ENCODE assay signal across 13 cellular contexts in genomic region chr12:5379737-5380496, GRCh38. TPM values are rescaled to one million over a fixed set of nuclear protein-coding genes. Genes with fewer than 3 reads are reported as not detected.
DNase-seq lines count a peak whose midpoint lies in the region; ATAC-seq and TF ChIP-seq lines count a peak whose summit lies in the region.
"Had no signal": no experiment of that assay in that cellular context is flagged by ENCODE, and none has a peak within 500 bp of the region (broad histone marks: within the 10 kb centered on the region; RNA-seq: fewer than 3 reads in every experiment).

No MANE protein-coding gene starts in this region.

- H3K4me3 Mint-ChIP-seq in stimulated activated memory B cell treated with anti-CD40 and anti-IgM and Interleukin-4, amounts not matched to agents 10 μg/mL and 1 μg/mL and 100 μg/mL, for 72 hours, result no peak overlapping the region
- H3K4me3 Mint-ChIP-seq in endothelial cell (ENCODE audit: unreplicated experiment), result no peak overlapping the region
- H3K4me3 Mint-ChIP-seq: activated naive CD4-positive, alpha-beta T cell treated with anti-CD3 and anti-CD28 coated beads for 36 hours had no signal

- ATAC-seq in stimulated activated memory B cell treated with anti-CD40 and anti-IgM and Interleukin-4, amounts not matched to agents 10 μg/mL and 1 μg/mL and 100 μg/mL, for 72 hours, result peak; percentile 65

- H3K4me3 ChIP-seq in epithelial cell of esophagus (ENCODE audit: low read length) (no peak overlapping the region), stomach (no peak overlapping the region)
- H3K4me3 ChIP-seq: spleen had no signal

- intact Hi-C loops in stomach (cut with DNase I; ENCODE audit: low total_unique reads), result no loop called here

- H3K27ac ChIP-seq in stomach, result no peak overlapping the region
- H3K27ac ChIP-seq: brain microvascular endothelial cell, spleen had no signal

- no peak overlapping the region for H3K27ac Mint-ChIP-seq in stimulated activated memory B cell treated with anti-CD40 and anti-IgM and Interleukin-4, amounts not matched to agents 10 μg/mL and 1 μg/mL and 100 μg/mL, for 72 hours
- H3K27ac Mint-ChIP-seq in endothelial cell (ENCODE audit: unreplicated experiment), result no peak overlapping the region
- H3K27ac Mint-ChIP-seq: activated naive CD4-positive, alpha-beta T cell treated with anti-CD3 and anti-CD28 coated beads for 36 hours had no signal

- WGBS in stomach, 5 donors, result 74 to 80% (median 77%) methylated on average over 8 to 10 of the region's 10 CpGs

- no peaks in the 10 kb centered on the region for H3K4me1 ChIP-seq in stomach
- H3K4me1 ChIP-seq: spleen had no signal

- DNase-seq in H4 (ENCODE audit: low spot score), result peak; percentile 19
- peak; percentile 19 for DNase-seq in NCI-H2196 treated with DMSO at 0.1 percent for 48 hours (lab: John Stamatoyannopoulos, UW; ENCODE audit: unreplicated experiment)
- DNase-seq in epithelial cell of esophagus (ENCODE audit: low read depth), result peak; percentile 50
- no peak for DNase-seq in stomach
- DNase-seq in endothelial cell (ENCODE audit: low spot score), result no peak
- DNase-seq in NCI-H1092 treated with DMSO at 0.1 percent for 48 hours (lab: John Stamatoyannopoulos, UW), result no peak
- DNase-seq: activated naive CD4-positive, alpha-beta T cell treated with anti-CD3 and anti-CD28 coated beads for 36 hours; brain microvascular endothelial cell; effector CD8-positive, alpha-beta T cell; mesendoderm; spleen had no signal

- H3K9me3 ChIP-seq in stomach, result no peaks in the 10 kb centered on the region
- H3K9me3 ChIP-seq: spleen had no signal

- no peaks in the 10 kb centered on the region for H3K36me3 ChIP-seq in stomach
- H3K36me3 ChIP-seq: brain microvascular endothelial cell, spleen had no signal

- H3K4me1 Mint-ChIP-seq in stimulated activated memory B cell treated with anti-CD40 and anti-IgM and Interleukin-4, amounts not matched to agents 10 μg/mL and 1 μg/mL and 100 μg/mL, for 72 hours, result no peaks in the 10 kb centered on the region
- H3K4me1 Mint-ChIP-seq in endothelial cell (ENCODE audit: unreplicated experiment), result no peaks in the 10 kb centered on the region

- H3K9me3 Mint-ChIP-seq in stimulated activated memory B cell treated with anti-CD40 and anti-IgM and Interleukin-4, amounts not matched to agents 10 μg/mL and 1 μg/mL and 100 μg/mL, for 72 hours, result no peaks in the 10 kb centered on the region
- no peaks in the 10 kb centered on the region for H3K9me3 Mint-ChIP-seq in endothelial cell (ENCODE audit: unreplicated experiment)
- H3K9me3 Mint-ChIP-seq: activated naive CD4-positive, alpha-beta T cell treated with anti-CD3 and anti-CD28 coated beads for 36 hours had no signal

- no peaks in the 10 kb centered on the region for H3K27me3 ChIP-seq in stomach
- H3K27me3 ChIP-seq: brain microvascular endothelial cell, spleen had no signal

- no peaks in the 10 kb centered on the region for H3K36me3 Mint-ChIP-seq in stimulated activated memory B cell treated with anti-CD40 and anti-IgM and Interleukin-4, amounts not matched to agents 10 μg/mL and 1 μg/mL and 100 μg/mL, for 72 hours
- no peaks in the 10 kb centered on the region for H3K36me3 Mint-ChIP-seq in endothelial cell (ENCODE audit: low read depth, unreplicated experiment)

- no peak for TF ChIP-seq EP300 in stomach (IDR thresholded peaks at IDR 0.05)

- no peak for TF ChIP-seq POLR2A in stomach (IDR thresholded peaks at IDR 0.05)

- TF ChIP-seq CTCF in epithelial cell of esophagus (IDR thresholded peaks at IDR 0.05; ENCODE audit: insufficient read depth, low read depth, low read length, missing control alignments) (no peak), stomach (IDR thresholded peaks at IDR 0.05) (no peak), endothelial cell (IDR thresholded peaks at IDR 0.05; ENCODE audit: unreplicated experiment) (no peak)

- no peaks in the 10 kb centered on the region for H3K27me3 Mint-ChIP-seq in stimulated activated memory B cell treated with anti-CD40 and anti-IgM and Interleukin-4, amounts not matched to agents 10 μg/mL and 1 μg/mL and 100 μg/mL, for 72 hours
- H3K27me3 Mint-ChIP-seq in endothelial cell (ENCODE audit: unreplicated experiment), result no peaks in the 10 kb centered on the region

RNA-seq across cellular contexts. Expression of gene NTF3, which starts 52.0 kb away (rescaled TPM):
- 4.1 and 10.7 TPM in 2 replicates for total RNA-seq in H4 (2014; rRNA removed; shearing (Covaris generic))
- total RNA-seq in stomach (1 to 10 TPM in 2 of 5 donors, not detected in 3; 4.0 to 6.2 TPM), endothelial cell (ENCODE audit: unreplicated experiment) (not detected)
- polyA plus RNA-seq in stomach, result 1 to 10 TPM in 2 of 3 donors, under 1 TPM in 1; 0.87 to 7.3 (median 1.7) TPM
- total RNA-seq: activated naive CD4-positive, alpha-beta T cell treated with anti-CD3 and anti-CD28 coated beads for 36 hours; T-helper 1 cell treated with Interleukin-12 subunit alpha and Interleukin-12 subunit beta and Interleukin-4 antibody, amounts not matched to agents 30 ng/mL and 1 ng/mL, for 36 hours had no signal

Comparison
In these comparisons a context has a peak if more than half of its experiments do, and no peak if none do; other contexts are left out.
1. DNase-seq: peak in H4 (single experiment), NCI-H2196 treated with DMSO at 0.1 percent for 48 hours (single experiment) and epithelial cell of esophagus (single experiment); none in stomach (single experiment), endothelial cell (single experiment) and NCI-H1092 treated with DMSO at 0.1 percent for 48 hours (single experiment).